1 cellular context compared by ENCODE assay signal in genomic region chr12:48197967-48198618, GRCh38.
TF ChIP-seq lines count a peak whose summit lies in the region.

No MANE protein-coding gene starts in this region.

TF ChIP-seq in K562, 482 proteins besides CTCF, POLR2A, EP300 and RAD21 (continued from another document and continues in another):
- TF ChIP-seq ELK3 (CRISPR knock-in tag; IDR thresholded peaks at IDR 0.05) (no peak), SNRNP70 (optimal IDR thresholded peaks at IDR 0.05; ENCODE audit: low read depth, low read length) (no peak), FOXO4 (CRISPR knock-in tag; IDR thresholded peaks at IDR 0.05) (no peak), NR2C1 (IDR thresholded peaks at IDR 0.05) (no peak), NR2C1 (tag; IDR thresholded peaks at IDR 0.05) (no peak; the same call in 1 of the 2 replicates), BHLHE40 (IDR thresholded peaks at IDR 0.05; ENCODE audit: low read length) (no peak; the same call in none of the 2 replicates), TBP (optimal IDR thresholded peaks at IDR 0.05; ENCODE audit: low read depth, low read length) (peak; percentile 97), MED1 (CRISPR knock-in tag; IDR thresholded peaks at IDR 0.05; ENCODE audit: borderline replicate concordance) (no peak), HOXB6 (CRISPR knock-in tag; IDR thresholded peaks at IDR 0.05; ENCODE audit: borderline replicate concordance) (no peak), ZFX (CRISPR knock-in tag; IDR thresholded peaks at IDR 0.05) (peak; percentile 98), FUS (optimal IDR thresholded peaks at IDR 0.05; ENCODE audit: low read depth, low read length) (no peak), MAFG (tag; conservative IDR thresholded peaks at IDR 0.05) (no peak), ARID2 (IDR thresholded peaks at IDR 0.05) (no peak), ZNF384 (IDR thresholded peaks at IDR 0.05; ENCODE audit: low read depth, low read length) (no peak), GABPB2 (CRISPR knock-in tag; conservative IDR thresholded peaks at IDR 0.05) (no peak), ZNF75A (CRISPR knock-in tag; IDR thresholded peaks at IDR 0.05) (no peak), ZNF655 (CRISPR knock-in tag; IDR thresholded peaks at IDR 0.05) (no peak), MXD1 (CRISPR knock-in tag; IDR thresholded peaks at IDR 0.05; ENCODE audit: borderline replicate concordance, poor library complexity, severe bottlenecking) (no peak), CHD7 (IDR thresholded peaks at IDR 0.05; ENCODE audit: low read depth, low read length) (no peak), TAF9B (IDR thresholded peaks at IDR 0.05; ENCODE audit: partially characterized antibody) (peak; percentile 87), L3MBTL2 (IDR thresholded peaks at IDR 0.05) (peak; percentile 98), RBM17 (IDR thresholded peaks at IDR 0.05; ENCODE audit: borderline replicate concordance, low read depth, low read length) (no peak), ZNF592 (IDR thresholded peaks at IDR 0.05) (0 out of 2 replicates have a peak, but pooled peaks have one; percentile 60), ZNF140 (CRISPR knock-in tag; IDR thresholded peaks at IDR 0.05) (no peak), PCBP1 (IDR thresholded peaks at IDR 0.05; ENCODE audit: low read depth, low read length, poor library complexity, severe bottlenecking) (no peak), TCF15 (CRISPR knock-in tag; IDR thresholded peaks at IDR 0.05) (no peak), ZNF3 (CRISPR knock-in tag; IDR thresholded peaks at IDR 0.05) (no peak), SMARCC2 (IDR thresholded peaks at IDR 0.05; ENCODE audit: low read depth) (no peak), HNRNPLL (IDR thresholded peaks at IDR 0.05; ENCODE audit: low read depth, low read length, poor library complexity, severe bottlenecking) (peak; percentile 68), BRF1 (IDR thresholded peaks at IDR 0.05; ENCODE audit: borderline replicate concordance, extremely low read depth, insufficient read length) (no peak), POLR2B (IDR thresholded peaks at IDR 0.05; ENCODE audit: low read depth, partially characterized antibody) (peak; percentile 93), ZNF766 (CRISPR knock-in tag; conservative IDR thresholded peaks at IDR 0.05) (no peak)
